7 cellular contexts compared by ENCODE assay signal in genomic region chr9:98117097-98117496, GRCh38. TPM values are rescaled to one million over a fixed set of nuclear protein-coding genes. Genes with fewer than 3 reads are reported as not detected.
DNase-seq lines count a peak whose midpoint lies in the region; ATAC-seq, FAIRE-seq and TF ChIP-seq lines count a peak whose summit lies in the region.
"Not testable (repeated sequence)": the region's sequence is repeated elsewhere in the genome, so short reads cannot be mapped to it uniquely, and the experiment has no call there.

No MANE protein-coding gene starts in this region.

- DNase-seq in CD4-positive, alpha-beta memory T cell; activated T-cell treated with anti-CD3 and anti-CD28 coated beads, Interleukin-2, amount 50 U/mL, for 72 hours; activated naive CD8-positive, alpha-beta T cell treated with anti-CD3 and anti-CD28 coated beads, Interleukin-2, amount 10 ng/mL, durations not matched to agents 7 days and 5 days; spleen: not testable (repeated sequence)
- DNase-seq in kidney, result peak; percentile 14

- not testable (repeated sequence) for ATAC-seq in activated T-cell treated with anti-CD3 and anti-CD28 coated beads, Interleukin-2, amount 50 U/mL, for 72 hours (replicated peaks in 1 of 2); activated naive CD8-positive, alpha-beta T cell treated with anti-CD3 and anti-CD28 coated beads, Interleukin-2, amount 10 ng/mL, durations not matched to agents 7 days and 5 days (ENCODE audit: low read depth)

- H3K9ac ChIP-seq in KMS-11; kidney (ENCODE audit: low read length in 2 of 2): not testable (repeated sequence)

- H3K79me2 ChIP-seq in KMS-11 (ENCODE audit: insufficient read depth, low read depth), result peaks cover 29% of the 10 kb centered on the region

- H2AFZ ChIP-seq in KMS-11 (ENCODE audit: low read depth), result not testable (repeated sequence)

- H4K20me1 ChIP-seq in KMS-11 (ENCODE audit: insufficient read depth), result not testable (repeated sequence)

- H3K9me3 Mint-ChIP-seq in CD4-positive, alpha-beta memory T cell; activated T-cell treated with anti-CD3 and anti-CD28 coated beads, Interleukin-2, amount 50 U/mL, for 72 hours; activated naive CD8-positive, alpha-beta T cell treated with anti-CD3 and anti-CD28 coated beads, Interleukin-2, amount 10 ng/mL, durations not matched to agents 7 days and 5 days: not testable (repeated sequence)

- 93 to 96% (median 95%) methylated on average over 6 of the region's 6 CpGs for WGBS in spleen, 5 donors

- peaks cover 10 to 16% of the 10 kb centered on the region in 2 donors for H3K36me3 Mint-ChIP-seq in CD4-positive, alpha-beta memory T cell
- not testable (repeated sequence) for H3K36me3 Mint-ChIP-seq in activated T-cell treated with anti-CD3 and anti-CD28 coated beads, Interleukin-2, amount 50 U/mL, for 72 hours (ENCODE audit: insufficient read depth in 2 of 2)
- H3K36me3 Mint-ChIP-seq in activated naive CD8-positive, alpha-beta T cell treated with anti-CD3 and anti-CD28 coated beads, Interleukin-2, amount 10 ng/mL, durations not matched to agents 7 days and 5 days, result peaks cover 19% of the 10 kb centered on the region

- not testable (repeated sequence) for H3K36me3 ChIP-seq in CD4-positive, alpha-beta memory T cell (ENCODE audit: insufficient read depth, low read length); KMS-11 (ENCODE audit: insufficient read depth); kidney (ENCODE audit: control insufficient read depth in 1 of 2, insufficient read depth in 2 of 2, low read length in 2 of 2)
- H3K36me3 ChIP-seq in spleen, result peaks cover 0 to 28% (median 7%) of the 10 kb centered on the region in 6 donors

- POLR2A ChIA-PET in CD4-positive, alpha-beta memory T cell (lab: Charles Lee; ENCODE audit: partially characterized antibody), result interaction anchor here (5.1 to 8.2 kb wide), 3 partner anchors 15 to 139 kb away, joined by 36 to 412 read pairs (median 112); partner anchors contain the start of gene TBC1D2
- POLR2A ChIA-PET in activated naive CD8-positive, alpha-beta T cell treated with anti-CD3 and anti-CD28 coated beads, Interleukin-2, amount 10 ng/mL, durations not matched to agents 7 days and 5 days (lab: Charles Lee), result interaction anchor here (2.9 to 7.5 kb wide), 2 partner anchors 9 to 15 kb away, joined by 80 to 125 read pairs; no protein-coding TSS in a partner anchor

- not testable (repeated sequence) for H3K27me3 Mint-ChIP-seq in CD4-positive, alpha-beta memory T cell; activated T-cell treated with anti-CD3 and anti-CD28 coated beads, Interleukin-2, amount 50 U/mL, for 72 hours (ENCODE audit: low read depth); activated naive CD8-positive, alpha-beta T cell treated with anti-CD3 and anti-CD28 coated beads, Interleukin-2, amount 10 ng/mL, durations not matched to agents 7 days and 5 days

- H3K4me2 ChIP-seq in KMS-11, result peak overlapping the region; percentile 80

- H3K27me3 ChIP-seq in CD4-positive, alpha-beta memory T cell (ENCODE audit: insufficient read depth, low read length); KMS-11 (ENCODE audit: insufficient read depth, low read depth); spleen (replicated peaks in 1 of 7): not testable (repeated sequence)

- not testable (repeated sequence) for TF ChIP-seq CTCF in KMS-11 (conservative IDR thresholded peaks at IDR 0.05; ENCODE audit: low read depth, low read length); VCaP (conservative IDR thresholded peaks at IDR 0.05); kidney (IDR thresholded peaks at IDR 0.05; ENCODE audit: borderline replicate concordance, extremely low read depth, insufficient read depth); spleen (IDR thresholded peaks at IDR 0.05 in 8 of 11, conservative IDR thresholded peaks at IDR 0.05 in 3 of 11)

- FAIRE-seq in kidney (lab: Jason Lieb, UNC), result not testable (repeated sequence)

- intact Hi-C loops in CD4-positive, alpha-beta memory T cell (cut with micrococcal nuclease); kidney (cut with DNase I); spleen (cut with DNase I; ENCODE audit: low total_unique reads): not testable (repeated sequence)

- H3K4me3 ChIP-seq in CD4-positive, alpha-beta memory T cell (ENCODE audit: low read length in 2 of 2); KMS-11 (IDR thresholded peaks at IDR 0.05; ENCODE audit: insufficient read depth, low read depth, low read length); kidney (ENCODE audit: low read length in 2 of 2): not testable (repeated sequence)
- peak overlapping the region in 3 of 8 donors; percentile 78 to 97 (median 87) for H3K4me3 ChIP-seq in spleen

- peak overlapping the region in 5 of 8 donors; percentile 21 to 96 (median 90) for H3K4me3 Mint-ChIP-seq in CD4-positive, alpha-beta memory T cell
- peak overlapping the region; percentile 83 to 91 for H3K4me3 Mint-ChIP-seq in activated T-cell treated with anti-CD3 and anti-CD28 coated beads, Interleukin-2, amount 50 U/mL, for 72 hours
- peak overlapping the region; percentile 91 for H3K4me3 Mint-ChIP-seq in activated naive CD8-positive, alpha-beta T cell treated with anti-CD3 and anti-CD28 coated beads, Interleukin-2, amount 10 ng/mL, durations not matched to agents 7 days and 5 days

- H3K27ac ChIP-seq in CD4-positive, alpha-beta memory T cell (ENCODE audit: low read depth, low read length); KMS-11; kidney (ENCODE audit: low read depth in 2 of 2, low read length in 2 of 2): not testable (repeated sequence)
- H3K27ac ChIP-seq in VCaP (peak overlapping the region; percentile 99; the same call in 1 of the 2 replicates), spleen (peak overlapping the region in 5 of 8 donors; percentile 94 to 96 (median 96))

- CTCF ChIA-PET in CD4-positive, alpha-beta memory T cell (lab: Charles Lee; ENCODE audit: partially characterized antibody), result interaction anchor here (1.1 to 5.3 kb wide), 9 partner anchors 8 to 139 kb away, joined by 3 to 54 read pairs (median 21); partner anchors contain the start of genes CORO2A and TBC1D2

- H3K27ac Mint-ChIP-seq in CD4-positive, alpha-beta memory T cell, result peak overlapping the region in 4 of 7 donors; percentile 32 to 95 (median 66)
- peak overlapping the region; percentile 78 for H3K27ac Mint-ChIP-seq in activated T-cell treated with anti-CD3 and anti-CD28 coated beads, Interleukin-2, amount 50 U/mL, for 72 hours
- H3K27ac Mint-ChIP-seq in activated naive CD8-positive, alpha-beta T cell treated with anti-CD3 and anti-CD28 coated beads, Interleukin-2, amount 10 ng/mL, durations not matched to agents 7 days and 5 days, result peak overlapping the region; percentile 94

- not testable (repeated sequence) for TF ChIP-seq POLR2A in spleen (IDR thresholded peaks at IDR 0.05)

- not testable (repeated sequence) for H3K9me3 ChIP-seq in CD4-positive, alpha-beta memory T cell (ENCODE audit: control insufficient read depth in 1 of 2, low read length in 2 of 2); kidney (ENCODE audit: control insufficient read depth in 1 of 2, low read length in 2 of 2); spleen

- peaks cover 76% of the 10 kb centered on the region for H3K4me1 ChIP-seq in CD4-positive, alpha-beta memory T cell (ENCODE audit: insufficient read depth, low read length)
- H3K4me1 ChIP-seq in KMS-11 (ENCODE audit: low read depth, poor library complexity, severe bottlenecking) (peaks cover 31% of the 10 kb centered on the region), spleen (peaks cover 4 to 97% (median 57%) of the 10 kb centered on the region in 6 donors)
- not testable (repeated sequence) for H3K4me1 ChIP-seq in kidney (ENCODE audit: control insufficient read depth in 1 of 2, insufficient read depth in 1 of 2, low read depth in 1 of 2, low read length in 2 of 2)

- peaks cover 36 to 65% (median 50%) of the 10 kb centered on the region in 4 donors for H3K4me1 Mint-ChIP-seq in CD4-positive, alpha-beta memory T cell
- H3K4me1 Mint-ChIP-seq in activated T-cell treated with anti-CD3 and anti-CD28 coated beads, Interleukin-2, amount 50 U/mL, for 72 hours (ENCODE audit: low read depth), result peaks cover 57% of the 10 kb centered on the region
- H3K4me1 Mint-ChIP-seq in activated naive CD8-positive, alpha-beta T cell treated with anti-CD3 and anti-CD28 coated beads, Interleukin-2, amount 10 ng/mL, durations not matched to agents 7 days and 5 days, result peaks cover 46% of the 10 kb centered on the region

RNA-seq across cellular contexts. Expression of gene TRIM14, which starts 1.9 kb away (rescaled TPM):
- total RNA-seq in CD4-positive, alpha-beta memory T cell, result 10 to 100 TPM; 86.1 to 86.2 TPM
- 10 to 100 TPM; 41.4 to 84.7 TPM for polyA plus RNA-seq in CD4-positive, alpha-beta memory T cell
- 10 to 100 TPM; 41.6 to 41.7 TPM for total RNA-seq in activated T-cell treated with anti-CD3 and anti-CD28 coated beads, Interleukin-2, amount 50 U/mL, for 72 hours
- total RNA-seq in activated naive CD8-positive, alpha-beta T cell treated with anti-CD3 and anti-CD28 coated beads, Interleukin-2, amount 10 ng/mL, durations not matched to agents 7 days and 5 days, result 100 to 1,000 TPM in 1 of 2 experiments, 10 to 100 TPM in 1; 99.0 to 108 TPM
- total RNA-seq in kidney (26.3 TPM), spleen (10 to 100 TPM; 51.5 to 92.9 (median 68.4) TPM)
- polyA plus RNA-seq in kidney (ENCODE audit: insufficient read depth, low read depth, low replicate concordance) (11.3 TPM), spleen (10 to 100 TPM; 11.9 to 23.3 (median 13.9) TPM)
